In genomic region chr2:25371253-25372241, GRCh38 we compare ENCODE assay signal across 29 cellular contexts. TPM values are rescaled to one million over a fixed set of nuclear protein-coding genes. Genes with fewer than 3 reads are reported as not detected.
DNase-seq lines count a peak whose midpoint lies in the region; ATAC-seq lines count a peak whose summit lies in the region.
"Had no signal": no experiment of that assay in that cellular context is flagged by ENCODE, and none has a peak within 500 bp of the region (broad histone marks: within the 10 kb centered on the region; RNA-seq: fewer than 3 reads in every experiment).

No MANE protein-coding gene starts in this region.

- H3K27ac Mint-ChIP-seq in stimulated activated memory B cell treated with anti-CD40 and anti-IgM and Interleukin-4, amounts not matched to agents 10 μg/mL and 1 μg/mL and 100 μg/mL, for 72 hours, result peak overlapping the region; percentile 6
- H3K27ac Mint-ChIP-seq: dendritic cell treated with granulocyte-macrophage colony-stimulating factor and Interleukin-4, amounts not matched to agents 40 ng/mL and 50 ng/mL, for 4 days; stimulated activated naive CD8-positive, alpha-beta T cell treated with anti-CD3 and anti-CD28 coated beads, Interleukin-15, Interleukin-2, amounts not matched to agents 100 ng/mL and 50 ng/mL, for 24 hours had no signal

- no peak overlapping the region for H3K4me3 Mint-ChIP-seq in stimulated activated memory B cell treated with anti-CD40 and anti-IgM and Interleukin-4, amounts not matched to agents 10 μg/mL and 1 μg/mL and 100 μg/mL, for 72 hours
- H3K4me3 Mint-ChIP-seq: dendritic cell treated with granulocyte-macrophage colony-stimulating factor and Interleukin-4, amounts not matched to agents 40 ng/mL and 50 ng/mL, for 4 days; neural crest cell; stimulated activated naive CD8-positive, alpha-beta T cell treated with anti-CD3 and anti-CD28 coated beads, Interleukin-15, Interleukin-2, amounts not matched to agents 100 ng/mL and 50 ng/mL, for 24 hours had no signal

- ATAC-seq in left lobe of liver (no peak), HG02884 (IDR thresholded peaks at IDR 0.05; ENCODE audit: unreplicated experiment) (no peak), HG02840 (IDR thresholded peaks at IDR 0.05; ENCODE audit: low FRiP score, unreplicated experiment) (no peak)
- no peak for ATAC-seq in stimulated activated memory B cell treated with anti-CD40 and anti-IgM and Interleukin-4, amounts not matched to agents 10 μg/mL and 1 μg/mL and 100 μg/mL, for 72 hours
- ATAC-seq: A549, heart left ventricle, HepG2, left ventricle myocardium superior, mucosa of descending colon, psoas muscle had no signal

- H3K27ac ChIP-seq in angular gyrus (ENCODE audit: low read depth, low read length), result peak overlapping the region; percentile 59
- H3K27ac ChIP-seq: A549, adrenal gland, heart left ventricle, psoas muscle, transverse colon had no signal

- no peaks in the 10 kb centered on the region for H3K27me3 Mint-ChIP-seq in stimulated activated memory B cell treated with anti-CD40 and anti-IgM and Interleukin-4, amounts not matched to agents 10 μg/mL and 1 μg/mL and 100 μg/mL, for 72 hours
- H3K27me3 Mint-ChIP-seq: stimulated activated naive CD8-positive, alpha-beta T cell treated with anti-CD3 and anti-CD28 coated beads, Interleukin-15, Interleukin-2, amounts not matched to agents 100 ng/mL and 50 ng/mL, for 24 hours had no signal

- H3K36me3 Mint-ChIP-seq in stimulated activated memory B cell treated with anti-CD40 and anti-IgM and Interleukin-4, amounts not matched to agents 10 μg/mL and 1 μg/mL and 100 μg/mL, for 72 hours, result no peaks in the 10 kb centered on the region

- no peaks in the 10 kb centered on the region for H3K9me3 Mint-ChIP-seq in stimulated activated memory B cell treated with anti-CD40 and anti-IgM and Interleukin-4, amounts not matched to agents 10 μg/mL and 1 μg/mL and 100 μg/mL, for 72 hours
- H3K9me3 Mint-ChIP-seq: dendritic cell treated with granulocyte-macrophage colony-stimulating factor and Interleukin-4, amounts not matched to agents 40 ng/mL and 50 ng/mL, for 4 days; neural crest cell; stimulated activated naive CD8-positive, alpha-beta T cell treated with anti-CD3 and anti-CD28 coated beads, Interleukin-15, Interleukin-2, amounts not matched to agents 100 ng/mL and 50 ng/mL, for 24 hours had no signal

- peaks cover 12% of the 10 kb centered on the region for H3K4me1 Mint-ChIP-seq in stimulated activated memory B cell treated with anti-CD40 and anti-IgM and Interleukin-4, amounts not matched to agents 10 μg/mL and 1 μg/mL and 100 μg/mL, for 72 hours

- peak; percentile 53 for DNase-seq in activated effector memory CD4-positive, alpha-beta T cell treated with anti-CD3 and anti-CD28 coated beads, Interleukin-2, amount 50 U/mL, for 16 hours
- DNase-seq in activated effector memory CD4-positive, alpha-beta T cell treated with Interleukin-2 at 50 U/mL for 16 hours, result no peak
- peak; percentile 31 for DNase-seq in left lobe of liver (ENCODE audit: low spot score)
- DNase-seq in HT-29 (ENCODE audit: low spot score), result no peak
- DNase-seq: activated CD4-positive, alpha-beta T cell treated with anti-CD3 and anti-CD28 coated beads for 48 hours; activated gamma-delta T cell treated with Interleukin-2 at 50 U/mL for 16 hours; BE2C; DMS79 treated with DMSO at 0.1 percent for 48 hours; left ventricle myocardium superior; NCI-H1105; NCI-H2029 treated with DMSO at 0.1 percent for 48 hours; NCI-H226; NCI-H774; OCI-M1; SHP77; transverse colon had no signal

RNA-seq across cellular contexts. Expression of gene DNMT3A, which starts 29.8 kb away (rescaled TPM):
- 8.3 TPM for total RNA-seq in left lobe of liver
- 10.8 and 11.3 TPM in 2 replicates for total RNA-seq in HT-29 (2014; rRNA removed; shearing (Covaris generic))

Comparison
In these comparisons a context has a peak if more than half of its experiments do, and no peak if none do; other contexts are left out.
1. DNase-seq: peak in activated effector memory CD4-positive, alpha-beta T cell treated with anti-CD3 and anti-CD28 coated beads, Interleukin-2, amount 50 U/mL, for 16 hours (single experiment) and left lobe of liver (single experiment); none in activated effector memory CD4-positive, alpha-beta T cell treated with Interleukin-2 at 50 U/mL for 16 hours (single experiment) and HT-29 (single experiment).